1 cellular context compared by ENCODE assay signal in the genomic region with DNA sequence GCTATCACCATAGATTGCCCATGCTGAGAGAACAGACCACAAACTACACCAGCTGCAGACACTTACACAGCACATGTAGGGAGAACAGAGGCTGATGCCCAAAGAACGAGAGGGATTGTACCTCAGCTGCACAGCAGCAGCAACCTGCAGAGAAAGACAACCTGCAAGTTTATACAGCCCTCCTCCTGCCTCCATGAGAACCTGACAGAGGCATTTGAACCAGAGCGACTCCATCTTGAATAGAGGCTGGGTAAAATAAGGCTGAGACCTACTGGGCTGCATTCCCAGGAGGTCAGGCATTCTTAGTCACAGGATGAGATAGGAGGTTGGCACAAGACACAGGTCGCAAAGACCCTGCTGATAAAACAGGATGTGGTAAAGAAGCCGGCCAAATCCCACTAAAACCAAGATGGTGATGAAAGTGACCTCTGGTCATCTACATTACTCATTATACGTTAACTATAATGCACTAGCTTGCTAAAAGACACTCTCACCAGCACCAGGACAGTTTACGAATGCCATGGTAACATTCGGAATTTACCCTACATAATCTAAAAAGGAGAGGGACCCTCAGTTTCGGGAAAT.
TF ChIP-seq lines count a peak whose summit lies in the region.

No MANE protein-coding gene starts in this region.

TF ChIP-seq in SK-N-SH treated with all-trans-retinoic acid at 6 μM for 48 hours, 23 proteins besides CTCF, POLR2A, EP300 and RAD21 (continued from another document):
- TF ChIP-seq CSRNP3 (CRISPR knock-in tag; IDR thresholded peaks at IDR 0.05) (no peak), BACH2 (CRISPR knock-in tag; IDR thresholded peaks at IDR 0.05; ENCODE audit: borderline replicate concordance) (no peak), ZFP3 (CRISPR knock-in tag; IDR thresholded peaks at IDR 0.05) (no peak; the same call in none of the 2 replicates), ISL1 (CRISPR knock-in tag; IDR thresholded peaks at IDR 0.05) (no peak; the same call in 1 of the 2 replicates), RARB (CRISPR knock-in tag; IDR thresholded peaks at IDR 0.05) (peak; percentile 94), PATZ1 (CRISPR knock-in tag; IDR thresholded peaks at IDR 0.05; ENCODE audit: borderline replicate concordance) (peak; percentile 82), ZC3H10 (CRISPR knock-in tag; IDR thresholded peaks at IDR 0.05) (peak; percentile 72; the same call in 1 of the 2 replicates), ZNF8 (CRISPR knock-in tag; IDR thresholded peaks at IDR 0.05) (no peak)
- TF ChIP-seq, protein P1, sequence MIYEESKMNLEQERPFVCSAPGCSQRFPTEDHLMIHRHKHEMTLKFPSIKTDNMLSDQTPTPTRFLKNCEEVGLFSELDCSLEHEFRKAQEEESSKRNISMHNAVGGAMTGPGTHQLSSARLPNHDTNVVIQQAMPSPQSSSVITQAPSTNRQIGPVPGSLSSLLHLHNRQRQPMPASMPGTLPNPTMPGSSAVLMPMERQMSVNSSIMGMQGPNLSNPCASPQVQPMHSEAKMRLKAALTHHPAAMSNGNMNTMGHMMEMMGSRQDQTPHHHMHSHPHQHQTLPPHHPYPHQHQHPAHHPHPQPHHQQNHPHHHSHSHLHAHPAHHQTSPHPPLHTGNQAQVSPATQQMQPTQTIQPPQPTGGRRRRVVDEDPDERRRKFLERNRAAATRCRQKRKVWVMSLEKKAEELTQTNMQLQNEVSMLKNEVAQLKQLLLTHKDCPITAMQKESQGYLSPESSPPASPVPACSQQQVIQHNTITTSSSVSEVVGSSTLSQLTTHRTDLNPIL (CRISPR knock-in tag; IDR thresholded peaks at IDR 0.05; ENCODE audit: low read depth), result no peak
